22 cellular contexts compared by ENCODE assay signal in the genomic region with DNA sequence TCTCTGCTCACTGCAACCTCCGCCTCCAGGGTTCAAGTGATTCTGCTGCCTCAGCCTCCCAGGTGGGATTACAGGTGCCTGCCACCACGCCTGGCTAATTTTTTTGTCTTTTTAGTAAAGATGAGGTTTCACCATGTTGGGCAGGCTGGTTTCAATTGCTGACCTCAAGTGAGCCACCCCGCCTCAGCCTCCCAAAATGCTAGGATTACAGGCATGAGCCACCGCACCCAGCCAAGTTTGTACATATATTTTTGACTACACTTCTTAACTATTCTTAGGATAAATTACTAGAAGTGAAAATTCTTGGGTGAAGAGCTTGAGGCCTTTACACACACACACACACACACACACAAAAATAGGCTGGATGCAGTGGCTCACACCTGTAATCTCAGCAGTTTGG. TPM values are rescaled to one million over a fixed set of nuclear protein-coding genes. Genes with fewer than 3 reads are reported as not detected.
"Had no signal": no experiment of that assay in that cellular context is flagged by ENCODE, and none has a peak within 500 bp of the region (broad histone marks: within the 10 kb centered on the region; RNA-seq: fewer than 3 reads in every experiment).

No MANE protein-coding gene starts in this region.

- H3K4me2 ChIP-seq: KMS-11, SK-N-SH had no signal

- H3K9me3 Mint-ChIP-seq: IgD-negative memory B cell had no signal

- H3K9ac ChIP-seq: KMS-11, SK-N-SH had no signal

- DNase-seq: Kasumi-1, MM.1S, NCI-H1092 treated with DMSO at 0.1 percent for 48 hours, NCI-H1436, NCI-H187, NCI-H2029, NCI-H2081 treated with DMSO at 0.1 percent for 48 hours, NCI-H2171, NCI-H226, NCI-H446, NCI-H510A, NCI-H524 treated with DMSO at 0.1 percent for 48 hours, NCI-H69, NCI-H774, RPMI8226, SHP77, SK-N-SH had no signal

- H3K4me3 ChIP-seq: K562 had no signal

- ATAC-seq: K562 had no signal

- H3K27ac ChIP-seq: KMS-11 had no signal

- H3K9me3 ChIP-seq: SK-N-SH had no signal

- H3K27me3 Mint-ChIP-seq: IgD-negative memory B cell had no signal

RNA-seq across cellular contexts. Expression of gene ITGAM, which starts 1.4 kb away (rescaled TPM):
- total RNA-seq: M059J had no signal

RNA-seq across cellular contexts. Expression of gene PYDC1, which starts 41.4 kb away (rescaled TPM):
- total RNA-seq: K562, M059J, SK-MEL-5 had no signal
- polyA plus RNA-seq: IgD-negative memory B cell, K562, SK-N-SH had no signal

RNA-seq across cellular contexts. Expression of gene TRIM72, which starts 44.4 kb away (rescaled TPM):
- total RNA-seq: M059J had no signal
- polyA plus RNA-seq: IgD-negative memory B cell, K562 had no signal
